ENCODE assay signal across 8 cellular contexts in genomic region chr19:19455166-19455565, GRCh38. TPM values are rescaled to one million over a fixed set of nuclear protein-coding genes. Genes with fewer than 3 reads are reported as not detected.
DNase-seq lines count a peak whose midpoint lies in the region; ATAC-seq, FAIRE-seq and TF ChIP-seq lines count a peak whose summit lies in the region.
"Not testable (repeated sequence)": the region's sequence is repeated elsewhere in the genome, so short reads cannot be mapped to it uniquely, and the experiment has no call there.

No MANE protein-coding gene starts in this region.

- H3K9me3 ChIP-seq in CD4-positive, CD25-positive, alpha-beta regulatory T cell (ENCODE audit: control insufficient read depth in 2 of 2, low read length in 2 of 2); kidney (ENCODE audit: control insufficient read depth in 1 of 2, low read length in 2 of 2): not testable (repeated sequence)

- peaks cover 12 to 75% (median 44%) of the 10 kb centered on the region in 4 donors for H3K4me1 Mint-ChIP-seq in CD4-positive, CD25-positive, alpha-beta regulatory T cell
- peaks cover 70% of the 10 kb centered on the region for H3K4me1 Mint-ChIP-seq in activated CD4-positive, alpha-beta T cell treated with anti-CD3 and anti-CD28 coated beads, Interleukin-2, amount 10 ng/mL, durations not matched to agents 7 days and 5 days
- H3K4me1 Mint-ChIP-seq in activated naive CD4-positive, alpha-beta T cell treated with anti-CD3 and anti-CD28 coated beads, Interleukin-2, amount 10 ng/mL, durations not matched to agents 7 days and 5 days: peaks cover 76% of the 10 kb centered on the region
- H3K4me1 Mint-ChIP-seq in activated naive CD8-positive, alpha-beta T cell treated with anti-CD3 and anti-CD28 coated beads, Interleukin-2, amount 50 U/mL, for 24 hours: peaks cover 75% of the 10 kb centered on the region
- H3K4me1 Mint-ChIP-seq in naive thymus-derived CD8-positive, alpha-beta T cell: peaks cover 25 to 79% (median 67%) of the 10 kb centered on the region in 4 donors
- peaks cover 75% of the 10 kb centered on the region for H3K4me1 Mint-ChIP-seq in stimulated activated naive CD8-positive, alpha-beta T cell treated with anti-CD3 and anti-CD28 coated beads, Interleukin-15, Interleukin-2, amounts not matched to agents 100 ng/mL and 50 ng/mL, for 24 hours (ENCODE audit: low read depth)

- intact Hi-C loops in kidney (cut with DNase I); posterior vena cava (cut with DNase I): not testable (repeated sequence)

- H3K4me1 ChIP-seq in CD4-positive, CD25-positive, alpha-beta regulatory T cell (ENCODE audit: control insufficient read depth, insufficient read depth, low read length, poor library complexity, severe bottlenecking): peaks cover 70% of the 10 kb centered on the region
- peaks cover 25 to 36% of the 10 kb centered on the region in 2 donors for H3K4me1 ChIP-seq in kidney (ENCODE audit: control insufficient read depth in 1 of 2, insufficient read depth in 1 of 2, low read depth in 1 of 2, low read length in 2 of 2)

- H3K9ac ChIP-seq in kidney (ENCODE audit: low read length in 2 of 2): not testable (repeated sequence)

- not testable (repeated sequence) for H3K36me3 Mint-ChIP-seq in CD4-positive, CD25-positive, alpha-beta regulatory T cell; activated naive CD8-positive, alpha-beta T cell treated with anti-CD3 and anti-CD28 coated beads, Interleukin-2, amount 50 U/mL, for 24 hours (ENCODE audit: low read depth); naive thymus-derived CD8-positive, alpha-beta T cell; stimulated activated naive CD8-positive, alpha-beta T cell treated with anti-CD3 and anti-CD28 coated beads, Interleukin-15, Interleukin-2, amounts not matched to agents 100 ng/mL and 50 ng/mL, for 24 hours (ENCODE audit: low read depth)
- H3K36me3 Mint-ChIP-seq in activated CD4-positive, alpha-beta T cell treated with anti-CD3 and anti-CD28 coated beads, Interleukin-2, amount 10 ng/mL, durations not matched to agents 7 days and 5 days (ENCODE audit: low read depth): peaks cover 15% of the 10 kb centered on the region
- peaks cover 23% of the 10 kb centered on the region for H3K36me3 Mint-ChIP-seq in activated naive CD4-positive, alpha-beta T cell treated with anti-CD3 and anti-CD28 coated beads, Interleukin-2, amount 10 ng/mL, durations not matched to agents 7 days and 5 days

- not testable (repeated sequence) for H3K27me3 ChIP-seq in CD4-positive, CD25-positive, alpha-beta regulatory T cell (ENCODE audit: control insufficient read depth, insufficient read depth, low read length)

- FAIRE-seq in kidney (lab: Jason Lieb, UNC): not testable (repeated sequence)

- not testable (repeated sequence) for H3K4me3 Mint-ChIP-seq in CD4-positive, CD25-positive, alpha-beta regulatory T cell; activated CD4-positive, alpha-beta T cell treated with anti-CD3 and anti-CD28 coated beads, Interleukin-2, amount 10 ng/mL, durations not matched to agents 7 days and 5 days; activated naive CD4-positive, alpha-beta T cell treated with anti-CD3 and anti-CD28 coated beads, Interleukin-2, amount 10 ng/mL, durations not matched to agents 7 days and 5 days; activated naive CD8-positive, alpha-beta T cell treated with anti-CD3 and anti-CD28 coated beads, Interleukin-2, amount 50 U/mL, for 24 hours; naive thymus-derived CD8-positive, alpha-beta T cell; stimulated activated naive CD8-positive, alpha-beta T cell treated with anti-CD3 and anti-CD28 coated beads, Interleukin-15, Interleukin-2, amounts not matched to agents 100 ng/mL and 50 ng/mL, for 24 hours

- not testable (repeated sequence) for H3K27me3 Mint-ChIP-seq in CD4-positive, CD25-positive, alpha-beta regulatory T cell; activated CD4-positive, alpha-beta T cell treated with anti-CD3 and anti-CD28 coated beads, Interleukin-2, amount 10 ng/mL, durations not matched to agents 7 days and 5 days; activated naive CD4-positive, alpha-beta T cell treated with anti-CD3 and anti-CD28 coated beads, Interleukin-2, amount 10 ng/mL, durations not matched to agents 7 days and 5 days; activated naive CD8-positive, alpha-beta T cell treated with anti-CD3 and anti-CD28 coated beads, Interleukin-2, amount 50 U/mL, for 24 hours; naive thymus-derived CD8-positive, alpha-beta T cell; stimulated activated naive CD8-positive, alpha-beta T cell treated with anti-CD3 and anti-CD28 coated beads, Interleukin-15, Interleukin-2, amounts not matched to agents 100 ng/mL and 50 ng/mL, for 24 hours

- not testable (repeated sequence) for H3K4me3 ChIP-seq in CD4-positive, CD25-positive, alpha-beta regulatory T cell (ENCODE audit: low read depth, low read length); kidney (ENCODE audit: low read length in 2 of 2)

- peak overlapping the region in 2 of 3 donors; percentile 38 to 77 for H3K27ac Mint-ChIP-seq in CD4-positive, CD25-positive, alpha-beta regulatory T cell
- H3K27ac Mint-ChIP-seq in activated CD4-positive, alpha-beta T cell treated with anti-CD3 and anti-CD28 coated beads, Interleukin-2, amount 10 ng/mL, durations not matched to agents 7 days and 5 days: peak overlapping the region; percentile 41
- H3K27ac Mint-ChIP-seq in activated naive CD4-positive, alpha-beta T cell treated with anti-CD3 and anti-CD28 coated beads, Interleukin-2, amount 10 ng/mL, durations not matched to agents 7 days and 5 days: peak overlapping the region; percentile 37
- peak overlapping the region; percentile 35 for H3K27ac Mint-ChIP-seq in activated naive CD8-positive, alpha-beta T cell treated with anti-CD3 and anti-CD28 coated beads, Interleukin-2, amount 50 U/mL, for 24 hours
- peak overlapping the region in 8 of 10 donors; percentile 9 to 77 (median 64) for H3K27ac Mint-ChIP-seq in naive thymus-derived CD8-positive, alpha-beta T cell
- H3K27ac Mint-ChIP-seq in stimulated activated naive CD8-positive, alpha-beta T cell treated with anti-CD3 and anti-CD28 coated beads, Interleukin-15, Interleukin-2, amounts not matched to agents 100 ng/mL and 50 ng/mL, for 24 hours: peak overlapping the region; percentile 16

- not testable (repeated sequence) for TF ChIP-seq CTCF in kidney (IDR thresholded peaks at IDR 0.05; ENCODE audit: borderline replicate concordance, extremely low read depth, insufficient read depth)

- peak overlapping the region; percentile 8 for H3K27ac ChIP-seq in CD4-positive, CD25-positive, alpha-beta regulatory T cell (ENCODE audit: insufficient read depth, low read length, poor library complexity, severe bottlenecking)
- not testable (repeated sequence) for H3K27ac ChIP-seq in kidney (ENCODE audit: low read depth in 2 of 2, low read length in 2 of 2)

- CTCF ChIA-PET in activated CD4-positive, alpha-beta T cell treated with anti-CD3 and anti-CD28 coated beads, Interleukin-2, amount 10 ng/mL, durations not matched to agents 7 days and 5 days (lab: Charles Lee); activated naive CD4-positive, alpha-beta T cell treated with anti-CD3 and anti-CD28 coated beads, Interleukin-2, amount 10 ng/mL, durations not matched to agents 7 days and 5 days (lab: Charles Lee): not testable (repeated sequence)

- H3K9me3 Mint-ChIP-seq in CD4-positive, CD25-positive, alpha-beta regulatory T cell; activated CD4-positive, alpha-beta T cell treated with anti-CD3 and anti-CD28 coated beads, Interleukin-2, amount 10 ng/mL, durations not matched to agents 7 days and 5 days; activated naive CD4-positive, alpha-beta T cell treated with anti-CD3 and anti-CD28 coated beads, Interleukin-2, amount 10 ng/mL, durations not matched to agents 7 days and 5 days; activated naive CD8-positive, alpha-beta T cell treated with anti-CD3 and anti-CD28 coated beads, Interleukin-2, amount 50 U/mL, for 24 hours; naive thymus-derived CD8-positive, alpha-beta T cell; stimulated activated naive CD8-positive, alpha-beta T cell treated with anti-CD3 and anti-CD28 coated beads, Interleukin-15, Interleukin-2, amounts not matched to agents 100 ng/mL and 50 ng/mL, for 24 hours: not testable (repeated sequence)

- not testable (repeated sequence) for ATAC-seq in CD4-positive, CD25-positive, alpha-beta regulatory T cell (ENCODE audit: low read depth in 2 of 2); activated naive CD8-positive, alpha-beta T cell treated with anti-CD3 and anti-CD28 coated beads, Interleukin-2, amount 50 U/mL, for 24 hours; naive thymus-derived CD8-positive, alpha-beta T cell

- POLR2A ChIA-PET in activated CD4-positive, alpha-beta T cell treated with anti-CD3 and anti-CD28 coated beads, Interleukin-2, amount 10 ng/mL, durations not matched to agents 7 days and 5 days (lab: Charles Lee): not testable (repeated sequence)
- POLR2A ChIA-PET in naive thymus-derived CD8-positive, alpha-beta T cell (lab: Charles Lee): interaction anchor here (0.5 to 0.7 kb wide), 4 partner anchors 10 to 328 kb away, joined by 4 to 8 read pairs (median 6); no protein-coding TSS in a partner anchor

- not testable (repeated sequence) for H3K36me3 ChIP-seq in CD4-positive, CD25-positive, alpha-beta regulatory T cell (ENCODE audit: control insufficient read depth, insufficient read depth, low read length); kidney (ENCODE audit: control insufficient read depth in 1 of 2, insufficient read depth in 2 of 2, low read length in 2 of 2)

- not testable (repeated sequence) for DNase-seq in CD4-positive, CD25-positive, alpha-beta regulatory T cell; activated CD4-positive, alpha-beta T cell treated with anti-CD3 and anti-CD28 coated beads, Interleukin-2, amount 10 ng/mL, durations not matched to agents 7 days and 5 days; activated naive CD4-positive, alpha-beta T cell treated with anti-CD3 and anti-CD28 coated beads, Interleukin-2, amount 10 ng/mL, durations not matched to agents 7 days and 5 days; activated naive CD8-positive, alpha-beta T cell treated with anti-CD3 and anti-CD28 coated beads, Interleukin-2, amount 50 U/mL, for 24 hours; naive thymus-derived CD8-positive, alpha-beta T cell
- peak; percentile 41 for DNase-seq in kidney
- peak; percentile 54 for DNase-seq in posterior vena cava (ENCODE audit: low spot score)

RNA-seq across cellular contexts. Expression of gene GATAD2A, which starts 49.7 kb away (rescaled TPM):
- total RNA-seq in CD4-positive, CD25-positive, alpha-beta regulatory T cell: 134 TPM
- 10 to 100 TPM in 1 of 4 donors, 1 to 10 TPM in 3; 8.1 to 13.9 (median 9.7) TPM for polyA plus RNA-seq in CD4-positive, CD25-positive, alpha-beta regulatory T cell
- 100 to 1,000 TPM; 122 to 135 TPM for total RNA-seq in activated CD4-positive, alpha-beta T cell treated with anti-CD3 and anti-CD28 coated beads, Interleukin-2, amount 10 ng/mL, durations not matched to agents 7 days and 5 days
- total RNA-seq in kidney: 91.0 TPM
- polyA plus RNA-seq in kidney (ENCODE audit: insufficient read depth, low read depth, low replicate concordance): 18.0 TPM
- 100 to 1,000 TPM; 101 to 107 TPM for total RNA-seq in naive thymus-derived CD8-positive, alpha-beta T cell
- 10 to 100 TPM; 14.5 to 35.1 (median 20.2) TPM for polyA plus RNA-seq in naive thymus-derived CD8-positive, alpha-beta T cell
- 10 to 100 TPM; 54.3 to 70.9 TPM for total RNA-seq in posterior vena cava
